ENCODE assay signal across 20 cellular contexts in the genomic region with DNA sequence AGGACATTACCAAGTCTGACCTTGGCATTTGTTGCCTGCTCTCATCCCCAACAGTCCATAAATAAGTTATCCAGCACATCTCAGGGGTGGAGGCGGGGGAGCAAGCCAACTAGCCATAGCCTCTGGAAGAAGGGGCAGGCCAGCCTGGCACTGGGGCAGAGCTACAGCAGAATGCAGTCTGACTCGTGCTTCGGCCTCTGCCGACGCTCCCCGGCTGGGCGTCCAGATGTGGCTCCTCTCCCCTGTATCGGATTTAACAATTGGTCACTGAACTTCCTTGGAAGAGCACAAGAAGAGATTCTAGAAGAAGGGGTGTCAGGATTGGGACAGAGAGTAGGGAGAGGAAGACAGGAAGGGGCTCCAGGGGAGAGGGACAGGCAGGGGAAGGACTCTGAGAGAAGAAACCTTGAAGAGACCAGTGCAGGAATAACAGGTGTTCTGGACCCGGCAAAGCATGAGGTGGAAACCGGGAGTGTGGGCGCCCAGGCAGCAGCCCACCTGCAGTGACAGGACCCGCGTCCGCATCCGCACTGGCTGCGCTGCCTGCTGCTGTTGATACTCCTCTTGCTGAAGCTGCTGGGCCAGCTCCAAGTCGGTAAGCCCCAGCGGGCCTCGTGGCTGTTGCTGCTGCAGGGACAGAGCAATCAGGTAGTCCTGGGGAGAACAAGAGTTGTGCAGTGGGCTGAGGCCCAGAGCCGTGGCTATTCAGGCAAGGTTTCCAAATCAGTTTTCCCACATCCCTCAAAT. TPM values are rescaled to one million over a fixed set of nuclear protein-coding genes. Genes with fewer than 3 reads are reported as not detected.
DNase-seq lines count a peak whose midpoint lies in the region; ATAC-seq, FAIRE-seq and TF ChIP-seq lines count a peak whose summit lies in the region.
"Had no signal": no experiment of that assay in that cellular context is flagged by ENCODE, and none has a peak within 500 bp of the region (broad histone marks: within the 10 kb centered on the region; RNA-seq: fewer than 3 reads in every experiment).

No MANE protein-coding gene starts in this region.

- no peak overlapping the region for H2AFZ ChIP-seq in GM23338
- peak overlapping the region; percentile 23; the same call in 1 of the 2 replicates for H2AFZ ChIP-seq in KMS-11 (ENCODE audit: low read depth)
- H2AFZ ChIP-seq in astrocyte (ENCODE audit: low read depth, low read length), result no peak overlapping the region

- H3K27me3 ChIP-seq in GM23338 (ENCODE audit: insufficient read depth), result no peaks in the 10 kb centered on the region
- H3K27me3 ChIP-seq in KMS-11 (ENCODE audit: insufficient read depth, low read depth), result no peaks in the 10 kb centered on the region; the same call in 1 of the 2 replicates
- no peaks in the 10 kb centered on the region for H3K27me3 ChIP-seq in astrocyte (ENCODE audit: insufficient read depth, low read length)
- H3K27me3 ChIP-seq: BLaER1 had no signal

- H3K9ac ChIP-seq in KMS-11 (no peak overlapping the region), astrocyte (ENCODE audit: low read length) (no peak overlapping the region)
- H3K9ac ChIP-seq: BLaER1 had no signal

- H4K20me1 ChIP-seq in GM23338 (replicated peaks; ENCODE audit: insufficient read depth) (no peaks in the 10 kb centered on the region), KMS-11 (ENCODE audit: insufficient read depth) (no peaks in the 10 kb centered on the region), astrocyte (ENCODE audit: insufficient read depth, low read length) (no peaks in the 10 kb centered on the region)
- H4K20me1 ChIP-seq: BLaER1 had no signal

- no peak overlapping the region for H3K27ac ChIP-seq in GM23338 (ENCODE audit: low read depth)
- no peak overlapping the region; the same call in 1 of the 2 replicates for H3K27ac ChIP-seq in KMS-11
- no peak overlapping the region for H3K27ac ChIP-seq in astrocyte (ENCODE audit: low read depth, low read length)
- H3K27ac ChIP-seq: BLaER1 had no signal

- no peaks in the 10 kb centered on the region for H3F3A ChIP-seq in GM23338 (replicated peaks; ENCODE audit: low read depth)

- H3K36me3 Mint-ChIP-seq in GM23338 (ENCODE audit: low read depth), result peaks cover 5% of the 10 kb centered on the region; the same call in 2 of the 3 replicates
- peaks cover 11% of the 10 kb centered on the region for H3K36me3 Mint-ChIP-seq in astrocyte (ENCODE audit: low read depth, unreplicated experiment)
- H3K36me3 Mint-ChIP-seq in nephron progenitor cell (ENCODE audit: low read depth), result peaks cover 21% of the 10 kb centered on the region

- H3K4me3 ChIP-seq in GM23338 (no peak overlapping the region), KMS-11 (IDR thresholded peaks at IDR 0.05; ENCODE audit: insufficient read depth, low read depth, low read length) (no peak overlapping the region), astrocyte (ENCODE audit: insufficient read depth, low read depth, low read length) (no peak overlapping the region)
- H3K4me3 ChIP-seq: BLaER1 had no signal

- H3K9me3 Mint-ChIP-seq in GM23338 (no peaks in the 10 kb centered on the region), astrocyte (ENCODE audit: unreplicated experiment) (peaks cover 2% of the 10 kb centered on the region), nephron progenitor cell (no peaks in the 10 kb centered on the region)
- H3K9me3 Mint-ChIP-seq: CD8-positive, alpha-beta memory T cell; H9 had no signal

- TF ChIP-seq CTCF in GM23338 (conservative IDR thresholded peaks at IDR 0.05; ENCODE audit: low read depth in 2 of 2) (no peak), KMS-11 (conservative IDR thresholded peaks at IDR 0.05; ENCODE audit: low read depth, low read length) (no peak), astrocyte (IDR thresholded peaks at IDR 0.05; ENCODE audit: insufficient read depth, low read depth, low read length) (no peak), nephron progenitor cell (IDR thresholded peaks at IDR 0.05) (no peak)

- H3K27ac Mint-ChIP-seq in GM23338 (0 out of 2 replicates have a peak overlapping the region, but pooled peaks have one; percentile 51), astrocyte (ENCODE audit: unreplicated experiment) (peak overlapping the region; percentile 62), nephron progenitor cell (peak overlapping the region; percentile 76)

- H3K4me3 Mint-ChIP-seq in GM23338 (no peak overlapping the region), astrocyte (ENCODE audit: unreplicated experiment) (no peak overlapping the region), nephron progenitor cell (no peak overlapping the region)
- H3K4me3 Mint-ChIP-seq: H9 had no signal

- H3K4me2 ChIP-seq in GM23338 (no peak overlapping the region), KMS-11 (no peak overlapping the region), astrocyte (ENCODE audit: low read length) (no peak overlapping the region)
- H3K4me2 ChIP-seq: BLaER1 had no signal

- no peak for DNase-seq in GM23338 (ENCODE audit: low spot score)
- DNase-seq in astrocyte (ENCODE audit: low read depth), result no peak
- DNase-seq in nephron progenitor cell, result no peak
- no peak for DNase-seq in NCI-H1417 treated with DMSO at 0.1 percent for 48 hours (lab: John Stamatoyannopoulos, UW)
- DNase-seq in NOMO-1 treated with dmso at 0.1 percent for 144 hours (lab: John Stamatoyannopoulos, UW; ENCODE audit: unreplicated experiment), result no peak
- no peak for DNase-seq in stimulated activated CD4-positive, alpha-beta T cell treated with anti-CD3 and anti-CD28 coated beads, Interleukin-12 subunit alpha, Interleukin-12 subunit beta, amount 100 ng/mL, for 4 hours
- DNase-seq: CD8-positive, alpha-beta memory T cell; EL; H9; NCI-H1436; NCI-H1930; NCI-H446 treated with DMSO at 0.1 percent for 48 hours; NCI-H69; Right ventricle myocardium superior had no signal

- H3K4me1 ChIP-seq in GM23338 (ENCODE audit: insufficient read depth), result no peaks in the 10 kb centered on the region
- H3K4me1 ChIP-seq in KMS-11 (ENCODE audit: low read depth, poor library complexity, severe bottlenecking), result peaks cover 23% of the 10 kb centered on the region
- peaks cover 26% of the 10 kb centered on the region for H3K4me1 ChIP-seq in astrocyte (ENCODE audit: insufficient read depth, low read length)

- H3K36me3 ChIP-seq in GM23338 (ENCODE audit: insufficient read depth) (no peaks in the 10 kb centered on the region), KMS-11 (ENCODE audit: insufficient read depth) (no peaks in the 10 kb centered on the region), astrocyte (ENCODE audit: insufficient read depth, low read length) (no peaks in the 10 kb centered on the region)

- ATAC-seq in GM23338 (no peak), GM19324 (IDR thresholded peaks at IDR 0.05; ENCODE audit: low FRiP score, unreplicated experiment) (no peak)

- H3K27me3 Mint-ChIP-seq in GM23338 (ENCODE audit: insufficient read depth, low read depth, poor library complexity), result peaks cover 9% of the 10 kb centered on the region
- H3K27me3 Mint-ChIP-seq in astrocyte (ENCODE audit: low read depth, unreplicated experiment), result no peaks in the 10 kb centered on the region
- peaks cover 8% of the 10 kb centered on the region for H3K27me3 Mint-ChIP-seq in nephron progenitor cell (ENCODE audit: low read depth, poor library complexity)

- FAIRE-seq in astrocyte (lab: Jason Lieb, UNC), result no peak
- FAIRE-seq: GM12891, RCC 7860 had no signal

- H3K79me2 ChIP-seq in GM23338 (replicated peaks; ENCODE audit: insufficient read depth) (no peaks in the 10 kb centered on the region), KMS-11 (ENCODE audit: insufficient read depth, low read depth) (no peaks in the 10 kb centered on the region), astrocyte (ENCODE audit: insufficient read depth, low read length) (no peaks in the 10 kb centered on the region)

- H3K9me3 ChIP-seq in astrocyte (ENCODE audit: insufficient read depth, low read depth, low read length), result no peaks in the 10 kb centered on the region
- H3K9me3 ChIP-seq: BLaER1 had no signal

- H3K9me2 ChIP-seq in GM23338 (ENCODE audit: insufficient read depth), result no peaks in the 10 kb centered on the region

- H3K4me1 Mint-ChIP-seq in GM23338 (peaks cover 11% of the 10 kb centered on the region), astrocyte (ENCODE audit: low read depth, unreplicated experiment) (peaks cover 30% of the 10 kb centered on the region), nephron progenitor cell (peaks cover 19% of the 10 kb centered on the region)

TF ChIP-seq in GM23338, 12 proteins besides CTCF, POLR2A, EP300 and RAD21 (continues in another document):
- TF ChIP-seq, protein P1, sequence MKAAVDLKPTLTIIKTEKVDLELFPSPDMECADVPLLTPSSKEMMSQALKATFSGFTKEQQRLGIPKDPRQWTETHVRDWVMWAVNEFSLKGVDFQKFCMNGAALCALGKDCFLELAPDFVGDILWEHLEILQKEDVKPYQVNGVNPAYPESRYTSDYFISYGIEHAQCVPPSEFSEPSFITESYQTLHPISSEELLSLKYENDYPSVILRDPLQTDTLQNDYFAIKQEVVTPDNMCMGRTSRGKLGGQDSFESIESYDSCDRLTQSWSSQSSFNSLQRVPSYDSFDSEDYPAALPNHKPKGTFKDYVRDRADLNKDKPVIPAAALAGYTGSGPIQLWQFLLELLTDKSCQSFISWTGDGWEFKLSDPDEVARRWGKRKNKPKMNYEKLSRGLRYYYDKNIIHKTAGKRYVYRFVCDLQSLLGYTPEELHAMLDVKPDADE (IDR thresholded peaks at IDR 0.05), result no peak
- TF ChIP-seq EZH2 (IDR thresholded peaks at IDR 0.05; ENCODE audit: low read depth, unreplicated experiment), result no peak

RNA-seq across cellular contexts. Expression of a gene that starts 9.4 kb away (rescaled TPM):
- total RNA-seq in GM23338 (2014; rRNA removed; shearing (Covaris generic)), result 9.7 and 10.3 TPM in 2 replicates
- 4.2 and 4.5 TPM in 2 replicates for polyA plus RNA-seq in GM23338 (2016; fragmentation: Nextera tagmentation; extraction: Ambion mirVana)
- total RNA-seq in astrocyte, result 8.5 and 8.8 TPM in 2 replicates

RNA-seq across cellular contexts. Expression of a gene that starts 10.9 kb away (rescaled TPM):
- total RNA-seq in GM23338 (2014; rRNA removed; shearing (Covaris generic)), result 23.7 and 33.2 TPM in 2 replicates
- 14.7 and 16.7 TPM in 2 replicates for polyA plus RNA-seq in GM23338 (2016; fragmentation: Nextera tagmentation; extraction: Ambion mirVana)
- 14.3 and 17.6 TPM in 2 replicates for total RNA-seq in astrocyte

RNA-seq across cellular contexts. Expression of a gene that starts 15.2 kb away (rescaled TPM):
- total RNA-seq in GM23338 (2014; rRNA removed; shearing (Covaris generic)), result 1.7 and 2.2 TPM in 2 replicates
- 1.0 and 1.4 TPM in 2 replicates for polyA plus RNA-seq in GM23338 (2016; fragmentation: Nextera tagmentation; extraction: Ambion mirVana)
- total RNA-seq in astrocyte, result not detected in 2 replicates
- total RNA-seq: A673; CD8-positive, alpha-beta memory T cell; Right ventricle myocardium superior had no signal
- polyA plus RNA-seq: CD8-positive, alpha-beta memory T cell had no signal

RNA-seq across cellular contexts. Expression of a gene that starts 22.7 kb away (rescaled TPM):
- total RNA-seq in GM23338 (2014; rRNA removed; shearing (Covaris generic)), result 120 and 122 TPM in 2 replicates
- 75.1 and 83.3 TPM in 2 replicates for polyA plus RNA-seq in GM23338 (2016; fragmentation: Nextera tagmentation; extraction: Ambion mirVana)
- total RNA-seq in astrocyte, result 177 and 189 TPM in 2 replicates

RNA-seq across cellular contexts. Expression of a gene that starts 39.1 kb away (rescaled TPM):
- 1.2 and 2.4 TPM in 2 replicates for total RNA-seq in GM23338 (2014; rRNA removed; shearing (Covaris generic))
- polyA plus RNA-seq in GM23338 (2016; fragmentation: Nextera tagmentation; extraction: Ambion mirVana), result 0.59 and 0.91 TPM in 2 replicates
- 0.29 and 0.73 TPM in 2 replicates for total RNA-seq in astrocyte
